Comparison of ENCODE assay signal across 8 cellular contexts in the genomic region with DNA sequence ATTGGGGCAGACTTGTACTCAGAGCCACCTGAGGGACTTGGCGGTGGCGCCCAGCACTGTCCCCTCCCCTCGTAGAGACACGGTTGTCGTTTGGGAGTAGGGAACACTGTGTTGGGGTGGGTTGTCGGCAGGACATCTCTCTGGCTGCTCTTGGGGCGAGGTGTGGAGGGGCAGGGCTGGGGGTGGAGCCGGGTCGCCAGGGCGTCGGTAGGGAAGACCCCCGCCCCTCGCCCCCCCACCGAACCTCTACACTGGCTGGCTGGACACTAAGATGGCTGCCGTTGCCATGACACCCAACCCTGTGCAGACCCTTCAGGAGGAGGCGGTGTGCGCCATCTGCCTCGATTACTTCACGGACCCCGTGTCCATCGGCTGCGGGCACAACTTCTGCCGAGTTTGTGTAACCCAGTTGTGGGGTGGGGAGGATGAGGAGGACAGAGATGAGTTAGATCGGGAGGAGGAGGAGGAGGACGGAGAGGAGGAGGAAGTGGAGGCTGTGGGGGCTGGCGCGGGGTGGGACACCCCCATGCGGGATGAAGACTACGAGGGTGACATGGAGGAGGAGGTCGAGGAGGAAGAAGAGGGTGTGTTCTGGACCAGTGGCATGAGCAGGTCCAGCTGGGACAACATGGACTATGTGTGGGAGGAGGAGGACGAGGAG. TPM values are rescaled to one million over a fixed set of nuclear protein-coding genes. Genes with fewer than 3 reads are reported as not detected.
DNase-seq lines count a peak whose midpoint lies in the region; ATAC-seq and TF ChIP-seq lines count a peak whose summit lies in the region.

No MANE protein-coding gene starts in this region.

- H3K4me1 ChIP-seq in right atrium auricular region = peaks cover 0 to 17% of the 10 kb centered on the region in 2 donors
- peaks cover 11% of the 10 kb centered on the region for H3K4me1 ChIP-seq in skeletal muscle satellite cell (ENCODE audit: control insufficient read depth, insufficient read depth, low read length)

- H3K4me3 ChIP-seq in right atrium auricular region (peak overlapping the region; percentile 61 to 87), skeletal muscle satellite cell (ENCODE audit: low read length) (peak overlapping the region; percentile 87)

- ATAC-seq in HG02623 (IDR thresholded peaks at IDR 0.05; ENCODE audit: unreplicated experiment) = peak; percentile 0
- no peak for ATAC-seq in GM21723 (IDR thresholded peaks at IDR 0.05; ENCODE audit: unreplicated experiment)

- in situ Hi-C loops in Caki2 (cut with HindIII; ENCODE audit: low pct_unique_long_range_greater_than_20kb, low sequenced_read_pairs) = no loop called here

- H3K27ac ChIP-seq in right atrium auricular region = peak overlapping the region; percentile 96 to 99

- peaks cover 7% of the 10 kb centered on the region for H3K36me3 ChIP-seq in right atrium auricular region
- H3K36me3 ChIP-seq in skeletal muscle satellite cell (ENCODE audit: insufficient read depth, low read length) = peaks cover 3% of the 10 kb centered on the region

- H3K27me3 ChIP-seq in right atrium auricular region = no peaks in the 10 kb centered on the region
- no peaks in the 10 kb centered on the region for H3K27me3 ChIP-seq in skeletal muscle satellite cell (ENCODE audit: control insufficient read depth, insufficient read depth, low read length)

- H3K9me3 ChIP-seq in right atrium auricular region (no peaks in the 10 kb centered on the region), skeletal muscle satellite cell (replicated peaks; ENCODE audit: low read length) (no peaks in the 10 kb centered on the region)

- H3K4me2 ChIP-seq in skeletal muscle satellite cell (ENCODE audit: low read length) = peak overlapping the region; percentile 90

- peak overlapping the region; percentile 96 for H3K9ac ChIP-seq in skeletal muscle satellite cell (ENCODE audit: low read depth, low read length)

- DNase-seq in Caki2 (ENCODE audit: low read depth) = peak; percentile 65
- peak; percentile 23 for DNase-seq in activated effector memory CD4-positive, alpha-beta T cell treated with Interleukin-2 at 50 U/mL for 16 hours
- DNase-seq in right atrium auricular region (ENCODE audit: low spot score) = no peak
- DNase-seq in KG1 (lab: John Stamatoyannopoulos, UW) = no peak
- DNase-seq in globus pallidus (ENCODE audit: low spot score) = no peak

- TF ChIP-seq CTCF in right atrium auricular region (IDR thresholded peaks at IDR 0.05) = no peak

RNA-seq across cellular contexts. Expression of gene TRIM41, which starts 0.8 kb away (rescaled TPM):
- total RNA-seq in Caki2 (2014; rRNA removed; shearing (Covaris generic); ENCODE audit: low replicate concordance) = 17.9 and 32.2 TPM in 2 replicates
- 10 to 100 TPM; 10.0 to 11.2 TPM for total RNA-seq in right atrium auricular region
- 11.4 and 12.5 TPM in 2 replicates for total RNA-seq in skeletal muscle satellite cell (2012; rRNA removed)

RNA-seq across cellular contexts. Expression of gene TRIM7, which starts 18.9 kb away (rescaled TPM):
- 56.2 and 62.2 TPM in 2 replicates for total RNA-seq in Caki2 (2014; rRNA removed; shearing (Covaris generic); ENCODE audit: low replicate concordance)
- total RNA-seq in right atrium auricular region = 1 to 10 TPM; 4.1 to 7.7 TPM
- 4.6 and 6.8 TPM in 2 replicates for total RNA-seq in skeletal muscle satellite cell (2012; rRNA removed)

RNA-seq across cellular contexts. Expression of gene RACK1, which starts 19.8 kb away (rescaled TPM):
- total RNA-seq in Caki2 (2014; rRNA removed; shearing (Covaris generic); ENCODE audit: low replicate concordance) = 4,377 and 4,541 TPM in 2 replicates
- total RNA-seq in right atrium auricular region = 1,000 to 10,000 TPM; 1,155 to 1,413 TPM
- total RNA-seq in skeletal muscle satellite cell (2012; rRNA removed) = 4,235 and 6,485 TPM in 2 replicates

RNA-seq across cellular contexts. Expression of gene TRIM52, which starts 37.1 kb away (rescaled TPM):
- 1.3 and 12.9 TPM in 2 replicates for total RNA-seq in Caki2 (2014; rRNA removed; shearing (Covaris generic); ENCODE audit: low replicate concordance)
- 1 to 10 TPM; 4.4 to 9.1 TPM for total RNA-seq in right atrium auricular region
- 5.2 and 10.1 TPM in 2 replicates for total RNA-seq in skeletal muscle satellite cell (2012; rRNA removed)

Comparison
In these comparisons a context has a peak if more than half of its experiments do, and no peak if none do; other contexts are left out.
1. DNase-seq: peak in Caki2 (single experiment) and activated effector memory CD4-positive, alpha-beta T cell treated with Interleukin-2 at 50 U/mL for 16 hours (single experiment); none in right atrium auricular region (single experiment), KG1 (single experiment) and globus pallidus (single experiment).